Comparison of ENCODE assay signal across 11 cellular contexts in genomic region chr21:31397515-31397926, GRCh38. TPM values are rescaled to one million over a fixed set of nuclear protein-coding genes. Genes with fewer than 3 reads are reported as not detected.
A peak's percentile ranks its signal among the peaks of the same experiment; 100 is the strongest.
DNase-seq lines count a peak whose midpoint lies in the region; ATAC-seq and TF ChIP-seq lines count a peak whose summit lies in the region.
"Had no signal": no experiment of that assay in that cellular context is flagged by ENCODE, and none has a peak within 500 bp of the region (broad histone marks: within the 10 kb centered on the region; RNA-seq: fewer than 3 reads in every experiment).

No MANE protein-coding gene starts in this region.

- no peak overlapping the region for H3K4me3 ChIP-seq in MM.1S (ENCODE audit: low read length)
- no peak overlapping the region for H3K4me3 ChIP-seq in naive thymus-derived CD4-positive, alpha-beta T cell (ENCODE audit: low read length)
- H3K4me3 ChIP-seq: MG63, SJSA1 had no signal

- no peak overlapping the region for H2AFZ ChIP-seq in MM.1S (ENCODE audit: low read length)

- POLR2A ChIA-PET in WTC11 (lab: Charles Lee): no interaction called here
- POLR2A ChIA-PET in naive thymus-derived CD4-positive, alpha-beta T cell (lab: Charles Lee): interaction anchor here (0.6 kb wide), 1 partner anchor 1023 kb away, joined by 3 read pairs; no protein-coding TSS in a partner anchor
- POLR2A ChIA-PET in RWPE1 (lab: Yijun Ruan, JAX; ENCODE audit: low non-redundant PET): no interaction called here

- DNase-seq in COR-L47 (lab: John Stamatoyannopoulos, UW) (peak; percentile 55), MM.1S (no peak), WTC11 (ENCODE audit: low spot score) (no peak), cardiac septum (ENCODE audit: low spot score) (no peak), RWPE1 (ENCODE audit: low spot score) (no peak), NCI-H2107 treated with DMSO at 0.1 percent for 48 hours (lab: John Stamatoyannopoulos, UW; ENCODE audit: unreplicated experiment) (no peak)
- no peak for DNase-seq in naive thymus-derived CD4-positive, alpha-beta T cell
- no peak for DNase-seq in stimulated activated naive CD4-positive, alpha-beta T cell treated with Interleukin-2 at 50 U/mL for 16 hours (lab: John Stamatoyannopoulos, UW)
- DNase-seq: MG63 had no signal

- intact Hi-C loops in naive thymus-derived CD4-positive, alpha-beta T cell (cut with micrococcal nuclease): loop anchor here (5.0 kb wide), 3 partner anchors 45 to 110 kb away; no protein-coding TSS in a partner anchor
- intact Hi-C loops in cardiac septum (cut with DNase I): no loop called here

- H3K9me2 ChIP-seq in MM.1S (replicated peaks; ENCODE audit: insufficient read depth, low read length): no peaks in the 10 kb centered on the region

- H3K4me1 Mint-ChIP-seq in WTC11: peaks cover 34% of the 10 kb centered on the region
- peaks cover 20 to 77% (median 58%) of the 10 kb centered on the region in 7 donors for H3K4me1 Mint-ChIP-seq in naive thymus-derived CD4-positive, alpha-beta T cell

- H4K20me1 ChIP-seq in MM.1S (ENCODE audit: insufficient read depth, low read length): no peaks in the 10 kb centered on the region

- H3K36me3 Mint-ChIP-seq in WTC11: no peaks in the 10 kb centered on the region
- peaks cover 0 to 4% (median 0%) of the 10 kb centered on the region in 5 donors for H3K36me3 Mint-ChIP-seq in naive thymus-derived CD4-positive, alpha-beta T cell

- H3K9me3 Mint-ChIP-seq in WTC11: no peaks in the 10 kb centered on the region
- no peaks in the 10 kb centered on the region for H3K9me3 Mint-ChIP-seq in naive thymus-derived CD4-positive, alpha-beta T cell

- peak overlapping the region; percentile 42 for H3K4me2 ChIP-seq in MM.1S (ENCODE audit: low read depth, low read length)

- no peak; the same call in 1 of the 2 replicates for ATAC-seq in WTC11
- ATAC-seq in naive thymus-derived CD4-positive, alpha-beta T cell: no peak
- ATAC-seq: left lobe of liver had no signal

- no peaks in the 10 kb centered on the region for H3K27me3 ChIP-seq in MM.1S (replicated peaks; ENCODE audit: insufficient read depth, low read length)
- no peaks in the 10 kb centered on the region for H3K27me3 ChIP-seq in naive thymus-derived CD4-positive, alpha-beta T cell (ENCODE audit: control insufficient read depth in 2 of 2, insufficient read depth in 2 of 2, low read length in 2 of 2)
- H3K27me3 ChIP-seq: MG63, SJSA1 had no signal

- peaks cover 22% of the 10 kb centered on the region for H3K4me1 ChIP-seq in MM.1S (ENCODE audit: low read length)
- H3K4me1 ChIP-seq in naive thymus-derived CD4-positive, alpha-beta T cell (ENCODE audit: control insufficient read depth in 2 of 2, insufficient read depth in 2 of 2, low read length in 2 of 2): peaks cover 12 to 41% of the 10 kb centered on the region in 2 donors

- TF ChIP-seq CTCF in MM.1S (IDR thresholded peaks at IDR 0.05; ENCODE audit: low read length) (no peak), WTC11 (IDR thresholded peaks at IDR 0.05) (no peak), RWPE1 (conservative IDR thresholded peaks at IDR 0.05; ENCODE audit: low read depth) (no peak)

- H3F3A ChIP-seq in MM.1S (ENCODE audit: insufficient read depth, low read length): peaks cover 22% of the 10 kb centered on the region

- H3K27ac Mint-ChIP-seq in WTC11: no peak overlapping the region; the same call in 1 of the 2 replicates
- H3K27ac Mint-ChIP-seq in naive thymus-derived CD4-positive, alpha-beta T cell: peak overlapping the region; percentile 5 to 91 (median 61)

- peaks cover 49% of the 10 kb centered on the region for H3K79me2 ChIP-seq in MM.1S (ENCODE audit: low read length)

- H3K9ac ChIP-seq in MM.1S (ENCODE audit: low read length): no peak overlapping the region

- no peak overlapping the region for H3K4me3 Mint-ChIP-seq in WTC11
- H3K4me3 Mint-ChIP-seq in naive thymus-derived CD4-positive, alpha-beta T cell: peak overlapping the region; percentile 40 to 84 (median 72)

- H3K9me3 ChIP-seq in MM.1S (replicated peaks; ENCODE audit: insufficient read depth, low read length): no peaks in the 10 kb centered on the region
- no peaks in the 10 kb centered on the region for H3K9me3 ChIP-seq in naive thymus-derived CD4-positive, alpha-beta T cell (ENCODE audit: control insufficient read depth in 2 of 3, low read length in 3 of 3)
- H3K9me3 ChIP-seq: MG63, SJSA1 had no signal

- H3K27ac ChIP-seq in MM.1S (ENCODE audit: low read length) (peak overlapping the region; percentile 92; the same call in 1 of the 2 replicates), RWPE1 (no peak overlapping the region)
- no peak overlapping the region for H3K27ac ChIP-seq in naive thymus-derived CD4-positive, alpha-beta T cell (ENCODE audit: low read depth, low read length)
- H3K27ac ChIP-seq: SJSA1 had no signal

- no peaks in the 10 kb centered on the region for H3K36me3 ChIP-seq in MM.1S (replicated peaks; ENCODE audit: insufficient read depth, low read length)
- no peaks in the 10 kb centered on the region for H3K36me3 ChIP-seq in naive thymus-derived CD4-positive, alpha-beta T cell (ENCODE audit: control insufficient read depth in 2 of 3, insufficient read depth in 3 of 3, low read length in 3 of 3)
- H3K36me3 ChIP-seq: MG63, SJSA1 had no signal

- CTCF ChIA-PET in WTC11 (lab: Charles Lee): interaction anchor here (1.0 kb wide), 1 partner anchor 10 kb away, joined by 4 read pairs; no protein-coding TSS in a partner anchor
- CTCF ChIA-PET in naive thymus-derived CD4-positive, alpha-beta T cell (lab: Charles Lee): no interaction called here
- CTCF ChIA-PET in RWPE1 (lab: Yijun Ruan, JAX): interaction anchor here (0.5 kb wide), 1 partner anchor 468 kb away, joined by 3 read pairs; no protein-coding TSS in a partner anchor

- H3K27me3 Mint-ChIP-seq in WTC11 (ENCODE audit: low read depth): no peaks in the 10 kb centered on the region
- H3K27me3 Mint-ChIP-seq in naive thymus-derived CD4-positive, alpha-beta T cell: no peaks in the 10 kb centered on the region

TF ChIP-seq in WTC11, 78 proteins besides CTCF, POLR2A, EP300 and RAD21:
- TF ChIP-seq PRDM15 (CRISPR knock-in tag; IDR thresholded peaks at IDR 0.05) (peak; percentile 70), ESRRA (CRISPR knock-in tag; IDR thresholded peaks at IDR 0.05; ENCODE audit: borderline replicate concordance) (no peak)

RNA-seq across cellular contexts. Expression of gene TIAM1, which starts 53.5 kb away (rescaled TPM):
- total RNA-seq in WTC11 (2021): 25.2 to 28.7 TPM (median 28.2 TPM) in 3 replicates
- total RNA-seq in naive thymus-derived CD4-positive, alpha-beta T cell: 100 to 1,000 TPM in 1 of 5 experiments, 10 to 100 TPM in 4; 53.5 to 103 (median 83.8) TPM
- polyA plus RNA-seq in naive thymus-derived CD4-positive, alpha-beta T cell: 10 to 100 TPM; 24.8 to 32.1 TPM
- total RNA-seq in cardiac septum: 2.1 TPM
